Comparison of ENCODE assay signal across 29 cellular contexts in genomic region chr3:98829246-98829832, GRCh38.
DNase-seq lines count a peak whose midpoint lies in the region; ATAC-seq and FAIRE-seq lines count a peak whose summit lies in the region.
"Had no signal": no experiment of that assay in that cellular context is flagged by ENCODE, and none has a peak within 500 bp of the region (broad histone marks: within the 10 kb centered on the region; RNA-seq: fewer than 3 reads in every experiment).

No MANE protein-coding gene starts in this region.

- H3K4me3 ChIP-seq in small intestine (ENCODE audit: low read depth in 1 of 2, low read length in 2 of 2), result no peak overlapping the region
- H3K4me3 ChIP-seq: GM23338, MG63 had no signal

- DNase-seq in ELR (ENCODE audit: low read depth) (peak; percentile 21), MV-4-11 (lab: John Stamatoyannopoulos, UW) (peak; percentile 65), SW480 (ENCODE audit: low spot score) (peak; percentile 34), kidney tubule cell (ENCODE audit: low spot score) (peak; percentile 60), small intestine (no peak), NCI-H2029 (lab: John Stamatoyannopoulos, UW) (no peak)
- DNase-seq: CD8-positive, alpha-beta memory T cell; DMS153; HCEC 1CT; KBM-7; MG63; NCI-H1092; NCI-H1417 treated with DMSO at 0.1 percent for 48 hours; NCI-H187; NCI-H2107; NCI-H446; NCI-H524 treated with DMSO at 0.1 percent for 48 hours; NCI-H774; RPMI8226; SHP77; SW 1271; T-helper 17 cell; T1000 had no signal

- WGBS in small intestine, 3 donors, result 95 to 100% (median 100%) methylated on average over 1 of the region's 1 CpG

- H3K9me3 ChIP-seq in small intestine (ENCODE audit: control insufficient read depth, low read depth), result peaks cover 3% of the 10 kb centered on the region

- no peaks in the 10 kb centered on the region for H3K27me3 ChIP-seq in small intestine (ENCODE audit: control insufficient read depth in 2 of 2, insufficient read depth in 2 of 2, low read length in 2 of 2)
- H3K27me3 ChIP-seq: MG63 had no signal

- no peak for ATAC-seq in GM21825 (IDR thresholded peaks at IDR 0.05; ENCODE audit: unreplicated experiment)
- ATAC-seq in HG03025 (IDR thresholded peaks at IDR 0.05; ENCODE audit: low FRiP score, unreplicated experiment), result no peak
- ATAC-seq: GM23338, T-helper 17 cell had no signal

- no peak for FAIRE-seq in small intestine (lab: Jason Lieb, UNC)
- FAIRE-seq: GM18507, HTR-8/SVneo had no signal

- H3K27ac ChIP-seq in small intestine (ENCODE audit: low read depth in 1 of 2, low read length in 1 of 2), result no peak overlapping the region
- H3K27ac ChIP-seq: C4-2B had no signal

- H3K4me1 ChIP-seq in small intestine (ENCODE audit: control insufficient read depth in 2 of 2, insufficient read depth in 1 of 2, low read depth in 1 of 2, low read length in 1 of 2), result no peaks in the 10 kb centered on the region

- no peaks in the 10 kb centered on the region for H3K36me3 ChIP-seq in small intestine (ENCODE audit: control insufficient read depth in 2 of 2, insufficient read depth in 2 of 2, low read length in 2 of 2)

Comparison
In these comparisons a context has a peak if more than half of its experiments do, and no peak if none do; other contexts are left out.
1. DNase-seq: peak in ELR (single experiment), MV-4-11 (single experiment), SW480 (single experiment) and kidney tubule cell (single experiment); none in small intestine (single experiment) and NCI-H2029 (single experiment).